In the genomic region with DNA sequence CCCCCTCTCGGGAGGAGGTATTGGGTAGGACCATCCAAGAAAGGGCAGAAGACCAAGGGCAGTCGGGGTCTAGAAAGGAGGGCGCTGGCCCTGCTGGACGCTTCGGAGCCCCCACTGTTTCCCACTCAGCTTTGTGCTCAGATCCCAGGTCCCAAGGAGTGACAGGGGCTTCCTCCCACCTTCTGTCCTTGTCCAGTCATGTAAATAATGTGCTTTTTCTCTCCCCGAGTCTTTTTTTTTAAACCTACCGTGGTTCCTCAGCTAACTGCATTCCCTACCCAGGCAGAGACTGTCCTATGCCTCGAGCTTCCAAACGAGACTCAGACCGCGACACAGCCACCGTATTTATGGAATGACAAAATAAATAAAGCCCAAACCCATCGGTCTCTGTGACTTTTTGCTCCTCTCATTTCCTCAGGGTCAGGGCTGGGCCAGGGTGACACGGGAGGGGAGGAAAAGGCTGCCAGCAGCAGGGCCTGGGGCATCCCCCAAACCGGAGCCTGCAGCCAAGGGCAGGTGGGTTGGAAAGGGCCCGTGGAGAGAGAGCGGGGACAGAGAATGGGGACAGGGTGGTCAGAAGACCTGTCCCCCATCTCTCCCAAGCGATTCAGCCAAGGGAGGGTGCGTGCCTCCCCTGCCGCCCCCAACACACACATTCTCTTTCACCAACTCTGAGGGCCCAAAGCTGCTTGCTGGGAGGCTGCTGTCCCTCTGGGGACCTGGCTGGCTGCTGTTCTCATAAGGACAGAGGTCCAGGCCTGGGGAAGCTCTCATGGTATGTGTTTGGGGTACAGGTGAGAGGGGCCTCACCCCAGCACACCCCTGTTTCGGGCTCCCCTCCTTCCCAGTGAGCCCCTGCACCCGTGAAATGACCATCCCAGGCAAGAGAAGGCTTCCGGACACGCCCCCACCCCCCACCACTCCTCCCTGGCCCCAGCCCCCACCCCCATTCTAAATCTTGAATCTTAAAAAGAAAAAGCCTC, we compare ENCODE assay signal across 18 cellular contexts. TPM values are rescaled to one million over a fixed set of nuclear protein-coding genes. Genes with fewer than 3 reads are reported as not detected.
DNase-seq lines count a peak whose midpoint lies in the region; ATAC-seq lines count a peak whose summit lies in the region.
"Had no signal": no experiment of that assay in that cellular context is flagged by ENCODE, and none has a peak within 500 bp of the region (broad histone marks: within the 10 kb centered on the region; RNA-seq: fewer than 3 reads in every experiment).

No MANE protein-coding gene starts in this region.

- H3K9me3 Mint-ChIP-seq in activated CD4-positive, alpha-beta T cell treated with anti-CD3 and anti-CD28 coated beads for 36 hours (ENCODE audit: low read depth): no peaks in the 10 kb centered on the region
- no peaks in the 10 kb centered on the region for H3K9me3 Mint-ChIP-seq in activated CD4-positive, alpha-beta T cell treated with anti-CD3 and anti-CD28 coated beads, Interleukin-2, amount 10 ng/mL, durations not matched to agents 24 days and 14 days
- no peaks in the 10 kb centered on the region for H3K9me3 Mint-ChIP-seq in naive thymus-derived CD8-positive, alpha-beta T cell
- H3K9me3 Mint-ChIP-seq: memory B cell, naive B cell had no signal

- intact Hi-C loops in activated CD4-positive, alpha-beta T cell treated with anti-CD3 and anti-CD28 coated beads for 36 hours (cut with DNase I, micrococcal nuclease): no loop called here
- intact Hi-C loops in activated CD4-positive, alpha-beta T cell treated with anti-CD3 and anti-CD28 coated beads, Interleukin-2, amount 10 ng/mL, durations not matched to agents 24 days and 14 days (cut with micrococcal nuclease): loop anchor here (10.0 kb wide), 1 partner anchor 84 kb away; the partner anchor contains the start of gene CHD5

- ATAC-seq in activated CD4-positive, alpha-beta T cell treated with anti-CD3 and anti-CD28 coated beads for 36 hours: peak; percentile 40
- ATAC-seq in naive thymus-derived CD8-positive, alpha-beta T cell: peak; percentile 32 to 44
- no peak for ATAC-seq in GM18520 (IDR thresholded peaks at IDR 0.05; ENCODE audit: unreplicated experiment)

- peaks cover 12% of the 10 kb centered on the region for H3K36me3 Mint-ChIP-seq in activated CD4-positive, alpha-beta T cell treated with anti-CD3 and anti-CD28 coated beads for 36 hours (ENCODE audit: low read depth)
- peaks cover 20% of the 10 kb centered on the region for H3K36me3 Mint-ChIP-seq in activated CD4-positive, alpha-beta T cell treated with anti-CD3 and anti-CD28 coated beads, Interleukin-2, amount 10 ng/mL, durations not matched to agents 24 days and 14 days (ENCODE audit: low read depth)
- H3K36me3 Mint-ChIP-seq in naive thymus-derived CD8-positive, alpha-beta T cell: peaks cover 0 to 17% (median 0%) of the 10 kb centered on the region in 3 donors

- peak; percentile 30 for DNase-seq in activated CD4-positive, alpha-beta T cell treated with anti-CD3 and anti-CD28 coated beads for 36 hours
- no peak for DNase-seq in activated CD4-positive, alpha-beta T cell treated with anti-CD3 and anti-CD28 coated beads, Interleukin-2, amount 10 ng/mL, durations not matched to agents 24 days and 14 days
- peak; percentile 26 for DNase-seq in stimulated activated CD4-positive, alpha-beta T cell treated with anti-CD3 and anti-CD28 coated beads, Interleukin-4, amount 100 ng/mL, for 1 hour
- no peak for DNase-seq in stimulated activated CD4-positive, alpha-beta T cell treated with anti-CD3 and anti-CD28 coated beads, Interleukin-2, amount 100 ng/mL, for 48 hours
- peak in 1 of 10 donors; percentile 58 for DNase-seq in naive thymus-derived CD8-positive, alpha-beta T cell
- DNase-seq in medulla oblongata (ENCODE audit: extremely low spot score): no peak
- DNase-seq in AG20443 (ENCODE audit: low spot score): no peak
- DNase-seq: foreskin fibroblast, hypothalamus, islet precursor cell, Kasumi-1, naive B cell, NCI-H1105, NCI-H2081 treated with DMSO at 0.1 percent for 48 hours, NCI-H510A, uterus had no signal

- no peak overlapping the region for H3K4me3 Mint-ChIP-seq in activated CD4-positive, alpha-beta T cell treated with anti-CD3 and anti-CD28 coated beads for 36 hours
- no peak overlapping the region for H3K4me3 Mint-ChIP-seq in activated CD4-positive, alpha-beta T cell treated with anti-CD3 and anti-CD28 coated beads, Interleukin-2, amount 10 ng/mL, durations not matched to agents 24 days and 14 days
- peak overlapping the region in 1 of 10 donors; percentile 37 for H3K4me3 Mint-ChIP-seq in naive thymus-derived CD8-positive, alpha-beta T cell
- H3K4me3 Mint-ChIP-seq: memory B cell had no signal

- no peaks in the 10 kb centered on the region for H3K27me3 Mint-ChIP-seq in activated CD4-positive, alpha-beta T cell treated with anti-CD3 and anti-CD28 coated beads for 36 hours
- no peaks in the 10 kb centered on the region for H3K27me3 Mint-ChIP-seq in activated CD4-positive, alpha-beta T cell treated with anti-CD3 and anti-CD28 coated beads, Interleukin-2, amount 10 ng/mL, durations not matched to agents 24 days and 14 days
- H3K27me3 Mint-ChIP-seq in naive thymus-derived CD8-positive, alpha-beta T cell: peaks cover 0 to 11% (median 2%) of the 10 kb centered on the region in 5 donors
- H3K27me3 Mint-ChIP-seq: memory B cell had no signal

- POLR2A ChIA-PET in activated CD4-positive, alpha-beta T cell treated with anti-CD3 and anti-CD28 coated beads for 36 hours (lab: Charles Lee): no interaction called here
- POLR2A ChIA-PET in naive thymus-derived CD8-positive, alpha-beta T cell (lab: Charles Lee): no interaction called here

- CTCF ChIA-PET in activated CD4-positive, alpha-beta T cell treated with anti-CD3 and anti-CD28 coated beads for 36 hours (lab: Charles Lee): no interaction called here

- H3K4me1 Mint-ChIP-seq in activated CD4-positive, alpha-beta T cell treated with anti-CD3 and anti-CD28 coated beads for 36 hours: no peaks in the 10 kb centered on the region
- no peaks in the 10 kb centered on the region for H3K4me1 Mint-ChIP-seq in activated CD4-positive, alpha-beta T cell treated with anti-CD3 and anti-CD28 coated beads, Interleukin-2, amount 10 ng/mL, durations not matched to agents 24 days and 14 days
- peaks cover 0 to 12% (median 9%) of the 10 kb centered on the region in 4 donors for H3K4me1 Mint-ChIP-seq in naive thymus-derived CD8-positive, alpha-beta T cell
- H3K4me1 Mint-ChIP-seq: memory B cell had no signal

- H3K27ac Mint-ChIP-seq in activated CD4-positive, alpha-beta T cell treated with anti-CD3 and anti-CD28 coated beads for 36 hours: no peak overlapping the region
- no peak overlapping the region for H3K27ac Mint-ChIP-seq in activated CD4-positive, alpha-beta T cell treated with anti-CD3 and anti-CD28 coated beads, Interleukin-2, amount 10 ng/mL, durations not matched to agents 24 days and 14 days
- peak overlapping the region in 3 of 10 donors; percentile 14 to 49 (median 33) for H3K27ac Mint-ChIP-seq in naive thymus-derived CD8-positive, alpha-beta T cell
- H3K27ac Mint-ChIP-seq: memory B cell had no signal

RNA-seq across cellular contexts. Expression of gene KCNAB2, which starts 55.4 kb away (rescaled TPM):
- total RNA-seq in activated CD4-positive, alpha-beta T cell treated with anti-CD3 and anti-CD28 coated beads for 36 hours: 100 to 1,000 TPM; 231 to 258 TPM
- 261 and 262 TPM in 2 replicates for total RNA-seq in activated CD4-positive, alpha-beta T cell treated with anti-CD3 and anti-CD28 coated beads, Interleukin-2, amount 10 ng/mL, durations not matched to agents 24 days and 14 days
- total RNA-seq in naive thymus-derived CD8-positive, alpha-beta T cell: 100 to 1,000 TPM; 189 to 190 TPM
- 10 to 100 TPM; 17.8 to 46.6 (median 21.4) TPM for polyA plus RNA-seq in naive thymus-derived CD8-positive, alpha-beta T cell

Comparison
In these comparisons a context has a peak if more than half of its experiments do, and no peak if none do; other contexts are left out.
1. DNase-seq: peak in activated CD4-positive, alpha-beta T cell treated with anti-CD3 and anti-CD28 coated beads for 36 hours (single experiment) and stimulated activated CD4-positive, alpha-beta T cell treated with anti-CD3 and anti-CD28 coated beads, Interleukin-4, amount 100 ng/mL, for 1 hour (single experiment); none in activated CD4-positive, alpha-beta T cell treated with anti-CD3 and anti-CD28 coated beads, Interleukin-2, amount 10 ng/mL, durations not matched to agents 24 days and 14 days (single experiment), stimulated activated CD4-positive, alpha-beta T cell treated with anti-CD3 and anti-CD28 coated beads, Interleukin-2, amount 100 ng/mL, for 48 hours (0 of 2), medulla oblongata (single experiment) and AG20443 (single experiment).